1 cellular context compared by ENCODE assay signal in genomic region chr17:64217249-64217652, GRCh38.
TF ChIP-seq lines count a peak whose summit lies in the region.

No MANE protein-coding gene starts in this region.

TF ChIP-seq in K562, 482 proteins besides CTCF, POLR2A, EP300 and RAD21 (continued from another document):
- TF ChIP-seq MGA (IDR thresholded peaks at IDR 0.05): no peak
